ENCODE assay signal across 8 cellular contexts in genomic region chr17:51259574-51260236, GRCh38. TPM values are rescaled to one million over a fixed set of nuclear protein-coding genes. Genes with fewer than 3 reads are reported as not detected.
DNase-seq lines count a peak whose midpoint lies in the region; ATAC-seq and TF ChIP-seq lines count a peak whose summit lies in the region.

Gene MBTD1 (minus strand): TSS chr17:51260049. CDS start chr17:51225161, 34,888 bp downstream.

- dilution Hi-C loops in IMR-90 (cut with HindIII; ENCODE audit: low sequenced_read_pairs, unreplicated experiment), result no loop called here

- peak within 1 kb of the TSS; percentile 98 for H2AK9ac ChIP-seq in IMR-90 (replicated peaks; ENCODE audit: low read depth, low read length, poor library complexity)

- in situ Hi-C loops in IMR-90 (cut with MboI; ENCODE audit: low sequenced_read_pairs), result no loop called here

- peak within 1 kb of the TSS; percentile 87 for H3K4me3 Mint-ChIP-seq in Calu3 (ENCODE audit: low read depth, unreplicated experiment)

- H3K18ac ChIP-seq in IMR-90 (ENCODE audit: low read depth, low read length), result peak within 1 kb of the TSS; percentile 86

- peak within 1 kb of the TSS; percentile 88 for H3K4me3 ChIP-seq in IMR-90 (ENCODE audit: insufficient read depth, low read depth, low read length)
- H3K4me3 ChIP-seq in epithelial cell of proximal tubule (ENCODE audit: low read depth, low read length), result peak within 1 kb of the TSS; percentile 92
- H3K4me3 ChIP-seq in mucosa of descending colon, result peak within 1 kb of the TSS; percentile 82

- H2BK20ac ChIP-seq in IMR-90 (ENCODE audit: low read depth, low read length), result peak within 1 kb of the TSS; percentile 98

- 0% methylated on average over 7 of the region's 42 CpGs; no CpG with 5 or more reads in 1 of the 2 experiments for WGBS in IMR-90 (ENCODE audit: extremely low coverage in 2 of 2, insufficient read length in 1 of 2), 2 experiments

- H3K9me3 Mint-ChIP-seq in Calu3 (ENCODE audit: low read depth, unreplicated experiment), result no peaks in the 10 kb centered on the region

- H3K79me1 ChIP-seq in IMR-90 (ENCODE audit: low read depth in 1 of 2, low read length in 2 of 2), result peaks cover 25 to 58% of the 10 kb centered on the region in 2 experiments

- peak within 1 kb of the TSS; percentile 97 for H3K4me2 ChIP-seq in IMR-90 (ENCODE audit: low read depth, low read length)

- TF ChIP-seq POLR2A in IMR-90 (IDR thresholded peaks at IDR 0.05; ENCODE audit: low read depth, low read length), result no peak

- H3K56ac ChIP-seq in IMR-90 (ENCODE audit: extremely low read depth, insufficient read depth, low read length), result peak within 1 kb of the TSS; percentile 100

- peaks cover 3% of the 10 kb centered on the region for H3K36me3 ChIP-seq in IMR-90 (ENCODE audit: control insufficient read depth, insufficient read depth, low read length)
- H3K36me3 ChIP-seq in mucosa of descending colon (ENCODE audit: low read depth), result no peaks in the 10 kb centered on the region

- H2BK5ac ChIP-seq in IMR-90 (ENCODE audit: low read depth, low read length, poor library complexity, severe bottlenecking), result peak within 1 kb of the TSS; percentile 91

- CTCF ChIA-PET in Calu3 (lab: Charles Lee), result no interaction called here
- CTCF ChIA-PET in IMR-90 (lab: Yijun Ruan, JAX), result no interaction called here

- peak within 1 kb of the TSS; percentile 99 for H2AFZ ChIP-seq in IMR-90 (replicated peaks; ENCODE audit: low read length, poor library complexity)

- peak within 1 kb of the TSS; percentile 81 for H4K5ac ChIP-seq in IMR-90 (ENCODE audit: low read depth, low read length)

- H3K4me1 Mint-ChIP-seq in Calu3 (ENCODE audit: low read depth, unreplicated experiment), result peaks cover 64% of the 10 kb centered on the region

- no peak for TF ChIP-seq RAD21 in IMR-90 (IDR thresholded peaks at IDR 0.05; ENCODE audit: low read length)

- H3K4ac ChIP-seq in IMR-90 (ENCODE audit: low read depth, low read length), result peak within 1 kb of the TSS; percentile 100

- H2BK15ac ChIP-seq in IMR-90 (ENCODE audit: low read depth, low read length), result peak within 1 kb of the TSS; percentile 100

- peak within 1 kb of the TSS; percentile 100 for H4K91ac ChIP-seq in IMR-90 (ENCODE audit: insufficient read depth, low read depth, low read length)

- H3K23ac ChIP-seq in IMR-90 (ENCODE audit: low read depth, low read length), result peak within 1 kb of the TSS; percentile 98

- H2AK5ac ChIP-seq in IMR-90 (ENCODE audit: low read depth, low read length), result peak within 1 kb of the TSS; percentile 47

- H4K20me1 ChIP-seq in IMR-90 (ENCODE audit: insufficient read depth, low read length), result peaks cover 35% of the 10 kb centered on the region

- H2BK120ac ChIP-seq in IMR-90 (ENCODE audit: low read depth, low read length), result peak within 1 kb of the TSS; percentile 99

- POLR2A ChIA-PET in IMR-90 (lab: Charles Lee; ENCODE audit: unreplicated experiment), result no interaction called here

- H3K9me1 ChIP-seq in IMR-90 (ENCODE audit: insufficient read depth, low read length), result peaks cover 2% of the 10 kb centered on the region

- intact Hi-C loops in Calu3 (cut with micrococcal nuclease; ENCODE audit: unreplicated experiment), result loop anchor here (5.0 kb wide), 1 partner anchor 82 kb away; no protein-coding TSS in a partner anchor
- intact Hi-C loops in IMR-90 (cut with micrococcal nuclease), result loop anchor here (2.0 to 5.0 kb wide), 2 partner anchors 42 to 93 kb away; partner anchors contain the start of gene NME2
- intact Hi-C loops in mucosa of descending colon (cut with DNase I, micrococcal nuclease), result no loop called here

- H3K9ac ChIP-seq in IMR-90 (ENCODE audit: low read depth, low read length), result peak within 1 kb of the TSS; percentile 86

- peak within 1 kb of the TSS; percentile 77 to 100 for H4K8ac ChIP-seq in IMR-90 (ENCODE audit: low read depth in 2 of 2, low read length in 2 of 2)

- ATAC-seq in GM21526 (IDR thresholded peaks at IDR 0.05; ENCODE audit: low FRiP score, unreplicated experiment), result peak; percentile 76
- ATAC-seq in IMR-90 (ENCODE audit: low read depth), result peak; percentile 89
- ATAC-seq in mucosa of descending colon, result peak; percentile 90

- H3K9me3 ChIP-seq in IMR-90 (ENCODE audit: control insufficient read depth, insufficient read depth, low read length), result no peaks in the 10 kb centered on the region
- H3K9me3 ChIP-seq in mucosa of descending colon, result no peaks in the 10 kb centered on the region

- peak within 1 kb of the TSS; percentile 84 for H3K27ac ChIP-seq in IMR-90 (ENCODE audit: insufficient read depth, low read length)

- DNase-seq in Calu3 (peak; percentile 97), IMR-90 (peak; percentile 97), OCI-M1 (lab: John Stamatoyannopoulos, UW) (peak; percentile 99), activated T-cell treated with anti-CD3 and anti-CD28 coated beads for 48 hours (ENCODE audit: low read depth) (peak; percentile 89), epithelial cell of proximal tubule (ENCODE audit: low read depth) (peak; percentile 88), mucosa of descending colon (peak; percentile 94 to 97 (median 95))
- DNase-seq in stimulated activated CD8-positive, alpha-beta memory T cell treated with anti-CD3 and anti-CD28 coated beads, Interleukin-4, amount 100 ng/mL, for 1 hour (ENCODE audit: low read depth in 2 of 2, low spot score in 1 of 2), result peak; percentile 90 to 92

- H3K27ac Mint-ChIP-seq in Calu3 (ENCODE audit: unreplicated experiment), result peak within 1 kb of the TSS; percentile 98

- H3K4me1 ChIP-seq in IMR-90 (ENCODE audit: control insufficient read depth, insufficient read depth, low read length) (no peaks in the 10 kb centered on the region; the same call in 1 of the 2 replicates), mucosa of descending colon (ENCODE audit: low read depth) (peaks cover 28% of the 10 kb centered on the region)

- H3K14ac ChIP-seq in IMR-90 (replicated peaks; ENCODE audit: low read depth, low read length), result peak within 1 kb of the TSS; percentile 97

- H3K27me3 ChIP-seq in IMR-90 (ENCODE audit: control insufficient read depth, insufficient read depth, low read length), result no peaks in the 10 kb centered on the region

- TF ChIP-seq CTCF in Calu3 (IDR thresholded peaks at IDR 0.05; ENCODE audit: unreplicated experiment) (no peak), IMR-90 (conservative IDR thresholded peaks at IDR 0.05; ENCODE audit: low read depth, low read length) (no peak), epithelial cell of proximal tubule (conservative IDR thresholded peaks at IDR 0.05; ENCODE audit: low read depth, low read length) (no peak), mucosa of descending colon (IDR thresholded peaks at IDR 0.05) (no peak)

- H3K36me3 Mint-ChIP-seq in Calu3 (ENCODE audit: insufficient read depth, unreplicated experiment), result peaks cover 77% of the 10 kb centered on the region

- BruUV-seq in Calu3 (replicated peaks; lab: Mats Ljungman, UMichigan), result no TSS peak
- no TSS peak for BruUV-seq in IMR-90 (replicated peaks; lab: Mats Ljungman, UMichigan)

- no peaks in the 10 kb centered on the region for H3K27me3 Mint-ChIP-seq in Calu3 (ENCODE audit: unreplicated experiment)

TF ChIP-seq in IMR-90, 13 proteins besides CTCF, POLR2A, EP300 and RAD21:
- TF ChIP-seq RCOR1 (IDR thresholded peaks at IDR 0.05; ENCODE audit: insufficient replicate concordance, low read length), result no peak
- no peak for TF ChIP-seq SMC3 (IDR thresholded peaks at IDR 0.05; ENCODE audit: low read depth, low read length)
- 0 out of 2 replicates have a peak, but pooled peaks have one; percentile 2 for TF ChIP-seq MXI1 (IDR thresholded peaks at IDR 0.05; ENCODE audit: borderline replicate concordance, low read depth, low read length)

RNA-seq across cellular contexts. Expression of gene MBTD1, which starts in this region (rescaled TPM):
- total RNA-seq in Calu3 (2022), result 35.6 and 38.4 TPM in 2 replicates
- total RNA-seq in IMR-90 (2012; rRNA removed), result 5.6 and 6.9 TPM in 2 replicates
- 2.5 and 3.2 TPM in 2 replicates for polyA plus RNA-seq in IMR-90 (2012; rRNA removed)
- polyA plus RNA-seq in IMR-90 (2012; cell fraction: cytosol; rRNA removed), result 0.37 and 0.71 TPM in 2 replicates
- 1.1 and 13.9 TPM in 2 replicates for polyA plus RNA-seq in IMR-90 (2012; cell fraction: nucleus; rRNA removed; ENCODE audit: low replicate concordance)
- total RNA-seq in epithelial cell of proximal tubule, result 4.5 and 5.1 TPM in 2 replicates
- 10 to 100 TPM; 13.7 to 19.5 (median 15.9) TPM for total RNA-seq in mucosa of descending colon

Comparison
In these comparisons a context has a peak if more than half of its experiments do, and no peak if none do; other contexts are left out.
1. Peak in every context shown above with its lines: DNase-seq, ATAC-seq, H3K4me3 ChIP-seq and H3K27ac ChIP-seq.
2. intact Hi-C loops: an anchor here in Calu3 (5.0 kb wide) and IMR-90 (2.0 to 5.0 kb wide); none called in mucosa of descending colon.